1 cellular context compared by ENCODE assay signal in genomic region chr12:92403210-92404175, GRCh38.
A peak's percentile ranks its signal among the peaks of the same experiment; 100 is the strongest.
TF ChIP-seq lines count a peak whose summit lies in the region.

No MANE protein-coding gene starts in this region.

TF ChIP-seq in GM12878, 131 proteins besides CTCF, POLR2A, EP300 and RAD21 (continued from another document and continues in another):
- TF ChIP-seq CUX1 (IDR thresholded peaks at IDR 0.05; ENCODE audit: insufficient replicate concordance, low read depth, low read length) (peak; percentile 93), TCF3 (IDR thresholded peaks at IDR 0.05; ENCODE audit: borderline replicate concordance, insufficient read depth, low read depth, low read length) (peak; percentile 79; the same call in 1 of the 2 replicates), MYB (IDR thresholded peaks at IDR 0.05; ENCODE audit: borderline replicate concordance, low read depth, low read length) (no peak), SREBF2 (IDR thresholded peaks at IDR 0.05; ENCODE audit: low read length) (no peak; the same call in 1 of the 2 replicates), POLR2AphosphoS2 (IDR thresholded peaks at IDR 0.05; ENCODE audit: low read depth, low read length) (0 out of 2 replicates have a peak, but pooled peaks have one; percentile 53), NR2C2 (IDR thresholded peaks at IDR 0.05; ENCODE audit: borderline replicate concordance, control insufficient read depth, insufficient read length, low read depth) (no peak), SMARCA5 (IDR thresholded peaks at IDR 0.05) (0 out of 2 replicates have a peak, but pooled peaks have one; percentile 47), SIN3A (IDR thresholded peaks at IDR 0.05; ENCODE audit: low read depth, low read length) (peak; percentile 35; the same call in 1 of the 2 replicates), IRF4 (IDR thresholded peaks at IDR 0.05; ENCODE audit: low read depth, low read length) (peak; percentile 68), CEBPZ (IDR thresholded peaks at IDR 0.05; ENCODE audit: low read depth, low read length) (no peak), E4F1 (IDR thresholded peaks at IDR 0.05; ENCODE audit: borderline replicate concordance, partially characterized antibody) (no peak), STAT3 (IDR thresholded peaks at IDR 0.05; ENCODE audit: low read depth, low read length) (peak; percentile 100), HDAC6 (IDR thresholded peaks at IDR 0.05; ENCODE audit: unreplicated experiment) (no peak), JUND (IDR thresholded peaks at IDR 0.05; ENCODE audit: low read depth, low read length) (no peak), SPI1 (IDR thresholded peaks at IDR 0.05; ENCODE audit: borderline replicate concordance, insufficient read depth, low read depth, low read length) (no peak), ETV6 (conservative IDR thresholded peaks at IDR 0.05 in 1 of 2, IDR thresholded peaks at IDR 0.05 in 1 of 2; ENCODE audit: borderline replicate concordance in 1 of 2, low read depth in 1 of 2) (peak in 1 of 2 experiments; percentile 68; a peak in 1 of 4 replicates), MTA3 (IDR thresholded peaks at IDR 0.05; ENCODE audit: borderline replicate concordance, low read length) (no peak), KAT2A (conservative IDR thresholded peaks at IDR 0.05; ENCODE audit: control insufficient read depth, low read depth, low read length) (no peak), POLR2AphosphoS5 (IDR thresholded peaks at IDR 0.05; ENCODE audit: low read length) (peak; percentile 92), SP1 (IDR thresholded peaks at IDR 0.05; ENCODE audit: low read depth, low read length) (peak; percentile 65), ZNF207 (IDR thresholded peaks at IDR 0.05; ENCODE audit: borderline replicate concordance) (no peak), CBFB (IDR thresholded peaks at IDR 0.05; ENCODE audit: low read depth) (peak; percentile 71), ZSCAN29 (IDR thresholded peaks at IDR 0.05) (no peak), NFXL1 (IDR thresholded peaks at IDR 0.05; ENCODE audit: borderline replicate concordance) (no peak), ZNF687 (IDR thresholded peaks at IDR 0.05) (peak; percentile 92), MAX (IDR thresholded peaks at IDR 0.05; ENCODE audit: low read depth, low read length) (peak; percentile 69; the same call in 1 of the 2 replicates), ATF7 (IDR thresholded peaks at IDR 0.05; ENCODE audit: low read depth) (peak; percentile 88), RFX5 (IDR thresholded peaks at IDR 0.05; ENCODE audit: low read depth, low read length) (no peak), KLF5 (IDR thresholded peaks at IDR 0.05; ENCODE audit: partially characterized antibody) (no peak), NR2F1 (conservative IDR thresholded peaks at IDR 0.05) (peak; percentile 68), TAF1 (IDR thresholded peaks at IDR 0.05; ENCODE audit: borderline replicate concordance, low read depth, low read length) (peak; percentile 71), EZH2 (IDR thresholded peaks at IDR 0.05; ENCODE audit: borderline replicate concordance, control insufficient read depth, low read depth, low read length) (no peak), NRF1 (conservative IDR thresholded peaks at IDR 0.05; ENCODE audit: low read depth, low read length) (no peak), MXI1 (IDR thresholded peaks at IDR 0.05; ENCODE audit: low read depth, low read length) (peak; percentile 67), HDAC2 (IDR thresholded peaks at IDR 0.05) (no peak), USF2 (IDR thresholded peaks at IDR 0.05; ENCODE audit: borderline replicate concordance, low read depth, low read length) (peak; percentile 53; the same call in 1 of the 2 replicates), ZNF274 (IDR thresholded peaks at IDR 0.05; ENCODE audit: insufficient read depth, insufficient read length) (no peak), CEBPB (IDR thresholded peaks at IDR 0.05; ENCODE audit: borderline replicate concordance in 1 of 2, low read depth in 2 of 2, low read length in 2 of 2) (no peak), STAT1 (conservative IDR thresholded peaks at IDR 0.05) (peak; percentile 83; the same call in 1 of the 2 replicates), GATAD2B (conservative IDR thresholded peaks at IDR 0.05; ENCODE audit: low read depth) (no peak; the same call in 1 of the 2 replicates), SRF (IDR thresholded peaks at IDR 0.05; ENCODE audit: low read depth in 2 of 2, low read length in 2 of 2) (no peak), ZZZ3 (IDR thresholded peaks at IDR 0.05; ENCODE audit: control insufficient read depth, insufficient read length, low read depth) (no peak), FOXM1 (IDR thresholded peaks at IDR 0.05; ENCODE audit: low read depth, low read length) (peak; percentile 85), DPF2 (IDR thresholded peaks at IDR 0.05) (0 out of 2 replicates have a peak, but pooled peaks have one; percentile 63)
